Comparison of ENCODE assay signal across 12 cellular contexts in genomic region chr6:56713285-56713684, GRCh38.
DNase-seq lines count a peak whose midpoint lies in the region; ATAC-seq and TF ChIP-seq lines count a peak whose summit lies in the region.
"Had no signal": no experiment of that assay in that cellular context is flagged by ENCODE, and none has a peak within 500 bp of the region (broad histone marks: within the 10 kb centered on the region; RNA-seq: fewer than 3 reads in every experiment).

No MANE protein-coding gene starts in this region.

- peak; percentile 84 for DNase-seq in AG10803 (ENCODE audit: low read depth)
- peak; percentile 98 for DNase-seq in M059J (ENCODE audit: low read depth)
- DNase-seq in dermis blood vessel endothelial cell, result peak; percentile 88
- DNase-seq in mucosa of gallbladder (ENCODE audit: low spot score), result peak; percentile 72
- no peak for DNase-seq in activated gamma-delta T cell (lab: John Stamatoyannopoulos, UW)
- DNase-seq in NCI-H748 treated with DMSO at 0.1 percent for 48 hours (lab: John Stamatoyannopoulos, UW), result no peak
- DNase-seq: activated CD8-positive, alpha-beta memory T cell treated with anti-CD3 and anti-CD28 coated beads for 24 hours; CD8-positive, alpha-beta T cell; NCI-H1092 treated with DMSO at 0.1 percent for 48 hours; stimulated activated CD4-positive, alpha-beta T cell treated with anti-CD3 and anti-CD28 coated beads, Interleukin-1b, Interleukin-23, amount 100 ng/mL, for 48 hours had no signal

- ATAC-seq in HG02798 (IDR thresholded peaks at IDR 0.05; ENCODE audit: poor library complexity, unreplicated experiment), result no peak
- ATAC-seq in HG03571 (IDR thresholded peaks at IDR 0.05; ENCODE audit: unreplicated experiment), result no peak
- ATAC-seq: CD8-positive, alpha-beta T cell had no signal

- H3K4me3 ChIP-seq in AG10803 (ENCODE audit: low read length), result no peak overlapping the region

- TF ChIP-seq CTCF in AG10803 (conservative IDR thresholded peaks at IDR 0.05; ENCODE audit: low read length), result no peak

Comparison
In these comparisons a context has a peak if more than half of its experiments do, and no peak if none do; other contexts are left out.
1. DNase-seq: peak in AG10803 (single experiment), M059J (single experiment), dermis blood vessel endothelial cell (single experiment) and mucosa of gallbladder (single experiment); none in activated gamma-delta T cell (single experiment) and NCI-H748 treated with DMSO at 0.1 percent for 48 hours (single experiment).